ENCODE assay signal across 12 cellular contexts in the genomic region with DNA sequence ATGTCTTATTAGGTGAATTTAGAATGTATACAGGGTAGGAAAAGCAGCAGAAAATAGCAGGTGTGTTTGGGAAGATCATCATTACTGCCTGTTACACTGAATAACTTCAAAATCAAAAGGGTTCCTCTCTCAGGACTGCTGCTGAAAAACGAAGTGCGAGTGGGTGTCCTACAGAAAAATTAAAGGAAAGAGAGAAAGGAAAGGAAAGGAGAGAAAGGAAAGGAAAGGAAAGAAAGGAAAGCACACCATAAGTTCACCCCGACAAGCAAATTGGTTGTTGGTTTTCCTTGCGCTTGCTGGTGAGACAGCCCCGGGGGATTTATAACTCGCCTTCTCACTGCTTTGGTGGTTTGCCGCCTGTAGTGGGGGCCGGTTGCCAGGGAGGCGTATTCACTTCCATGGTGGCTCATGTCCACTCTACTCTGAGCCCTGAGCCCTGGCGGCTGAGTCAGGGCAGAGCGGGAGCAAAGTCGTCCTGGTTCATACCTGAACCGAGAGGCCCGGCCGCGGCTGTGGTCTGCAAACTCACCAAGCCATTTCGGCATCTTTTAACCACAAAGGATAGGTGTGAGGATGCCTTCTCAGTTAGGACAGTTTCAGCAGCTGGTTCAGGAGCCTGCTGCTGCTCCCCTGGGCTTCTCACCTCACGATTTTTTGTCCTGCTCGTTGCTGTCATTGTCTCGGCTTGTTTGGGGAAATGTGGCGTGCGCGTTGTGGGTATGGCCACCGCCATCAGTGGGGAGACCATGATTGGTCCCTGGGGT. TPM values are rescaled to one million over a fixed set of nuclear protein-coding genes. Genes with fewer than 3 reads are reported as not detected.
DNase-seq lines count a peak whose midpoint lies in the region; ATAC-seq lines count a peak whose summit lies in the region.
"Had no signal": no experiment of that assay in that cellular context is flagged by ENCODE, and none has a peak within 500 bp of the region (broad histone marks: within the 10 kb centered on the region; RNA-seq: fewer than 3 reads in every experiment).

No MANE protein-coding gene starts in this region.

- H3K4me1 Mint-ChIP-seq in activated CD4-positive, alpha-beta memory T cell treated with anti-CD3 and anti-CD28 coated beads, Interleukin-2, amount 10 ng/mL, durations not matched to agents 7 days and 5 days = peaks cover 4% of the 10 kb centered on the region

- no peaks in the 10 kb centered on the region for H3K9me3 Mint-ChIP-seq in activated CD4-positive, alpha-beta memory T cell treated with anti-CD3 and anti-CD28 coated beads, Interleukin-2, amount 10 ng/mL, durations not matched to agents 7 days and 5 days

- no peaks in the 10 kb centered on the region; the same call in 1 of the 2 replicates for H3K27me3 ChIP-seq in H7 (ENCODE audit: control insufficient read depth, insufficient read depth, low read length)
- H3K27me3 ChIP-seq: right atrium auricular region, tibial nerve had no signal

- peaks cover 6% of the 10 kb centered on the region for H3K27me3 Mint-ChIP-seq in activated CD4-positive, alpha-beta memory T cell treated with anti-CD3 and anti-CD28 coated beads, Interleukin-2, amount 10 ng/mL, durations not matched to agents 7 days and 5 days

- H3K4me3 ChIP-seq in H7 (ENCODE audit: insufficient read depth, low read depth, low read length) = no peak overlapping the region
- H3K4me3 ChIP-seq: right atrium auricular region, tibial nerve had no signal

- no peaks in the 10 kb centered on the region for H3K36me3 ChIP-seq in H7 (replicated peaks; ENCODE audit: control insufficient read depth, insufficient read depth, low read length)
- H3K36me3 ChIP-seq: right atrium auricular region had no signal

- no peak overlapping the region for H3K4me3 Mint-ChIP-seq in activated CD4-positive, alpha-beta memory T cell treated with anti-CD3 and anti-CD28 coated beads, Interleukin-2, amount 10 ng/mL, durations not matched to agents 7 days and 5 days

- no peak overlapping the region for H3K27ac Mint-ChIP-seq in activated CD4-positive, alpha-beta memory T cell treated with anti-CD3 and anti-CD28 coated beads, Interleukin-2, amount 10 ng/mL, durations not matched to agents 7 days and 5 days

- ATAC-seq in GM18867 (IDR thresholded peaks at IDR 0.05; ENCODE audit: unreplicated experiment) (peak; percentile 92), HG03558 (IDR thresholded peaks at IDR 0.05; ENCODE audit: extremely low read depth, unreplicated experiment) (peak; percentile 81)

- CTCF ChIA-PET in activated CD4-positive, alpha-beta memory T cell treated with anti-CD3 and anti-CD28 coated beads, Interleukin-2, amount 10 ng/mL, durations not matched to agents 7 days and 5 days (lab: Charles Lee) = no interaction called here

- DNase-seq in H7 (peak; percentile 79), posterior vena cava (ENCODE audit: low spot score) (peak; percentile 80), NCI-H1694 treated with DMSO at 0.1 percent for 48 hours (lab: John Stamatoyannopoulos, UW) (no peak), NCI-H2107 treated with DMSO at 0.1 percent for 48 hours (lab: John Stamatoyannopoulos, UW; ENCODE audit: unreplicated experiment) (no peak), NAMALWA (ENCODE audit: low spot score) (no peak)
- DNase-seq in activated CD4-positive, alpha-beta memory T cell treated with anti-CD3 and anti-CD28 coated beads, Interleukin-2, amount 10 ng/mL, durations not matched to agents 7 days and 5 days = no peak
- DNase-seq: activated CD4-positive, alpha-beta T cell treated with anti-CD3 and anti-CD28 coated beads, Interleukin-2, amount 50 U/mL, for 1 hour; NCI-H2227 treated with DMSO at 0.1 percent for 48 hours had no signal

- intact Hi-C loops in posterior vena cava (cut with DNase I) = no loop called here

- H3K36me3 Mint-ChIP-seq in activated CD4-positive, alpha-beta memory T cell treated with anti-CD3 and anti-CD28 coated beads, Interleukin-2, amount 10 ng/mL, durations not matched to agents 7 days and 5 days (ENCODE audit: low read depth) = no peaks in the 10 kb centered on the region

- POLR2A ChIA-PET in activated CD4-positive, alpha-beta memory T cell treated with anti-CD3 and anti-CD28 coated beads, Interleukin-2, amount 10 ng/mL, durations not matched to agents 7 days and 5 days (lab: Charles Lee) = no interaction called here

RNA-seq across cellular contexts. Expression of gene INPP5A, which starts 26.1 kb away (rescaled TPM):
- 21.0 and 29.2 TPM in 2 replicates for total RNA-seq in H7 (2014; rRNA removed; shearing (Covaris generic))
- 100 to 1,000 TPM in 1 of 2 donors, 10 to 100 TPM in 1; 65.2 to 102 TPM for total RNA-seq in posterior vena cava
- total RNA-seq in activated CD4-positive, alpha-beta memory T cell treated with anti-CD3 and anti-CD28 coated beads, Interleukin-2, amount 10 ng/mL, durations not matched to agents 7 days and 5 days = 1 to 10 TPM; 9.3 to 9.5 TPM

Comparison
In these comparisons a context has a peak if more than half of its experiments do, and no peak if none do; other contexts are left out.
1. DNase-seq: peak in H7 (single experiment) and posterior vena cava (single experiment); none in activated CD4-positive, alpha-beta memory T cell treated with anti-CD3 and anti-CD28 coated beads, Interleukin-2, amount 10 ng/mL, durations not matched to agents 7 days and 5 days (single experiment), NCI-H1694 treated with DMSO at 0.1 percent for 48 hours (single experiment), NCI-H2107 treated with DMSO at 0.1 percent for 48 hours (single experiment) and NAMALWA (single experiment).